Comparison of ENCODE assay signal across 13 cellular contexts in the genomic region with DNA sequence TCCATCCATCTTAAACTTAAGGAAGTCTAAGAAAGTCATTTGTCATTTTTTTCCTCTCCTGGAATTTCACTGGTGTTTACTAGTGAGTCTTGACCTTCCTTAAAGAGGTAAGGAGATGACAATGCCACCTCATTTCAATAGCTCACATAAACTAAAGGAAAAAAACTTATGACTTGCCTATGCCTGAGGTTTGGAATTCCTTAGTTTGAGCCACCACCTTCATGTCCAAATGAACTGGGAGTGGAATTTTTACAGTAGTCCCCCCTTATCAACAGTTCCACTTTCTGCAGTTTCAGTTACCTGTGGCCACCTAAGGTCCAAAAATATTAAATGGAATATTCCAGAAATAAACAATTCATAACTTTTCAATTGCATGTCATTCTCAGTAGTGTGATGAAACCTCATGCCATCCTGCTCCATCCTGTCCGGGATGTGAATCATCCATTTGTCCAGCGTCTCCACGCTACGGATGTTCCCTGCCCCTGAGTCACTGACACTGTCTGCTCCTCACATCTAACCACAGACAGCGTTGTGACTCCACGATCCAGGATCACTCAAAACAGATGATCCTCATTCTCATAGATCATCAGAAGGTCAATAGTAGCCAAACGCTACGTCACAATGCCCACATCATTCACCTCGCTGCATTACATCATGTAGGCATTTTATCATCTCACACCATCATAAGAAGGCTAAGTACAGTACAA.
A peak's percentile ranks its signal among the peaks of the same experiment; 100 is the strongest.
DNase-seq lines count a peak whose midpoint lies in the region; ATAC-seq, FAIRE-seq and TF ChIP-seq lines count a peak whose summit lies in the region.
"Had no signal": no experiment of that assay in that cellular context is flagged by ENCODE, and none has a peak within 500 bp of the region (broad histone marks: within the 10 kb centered on the region; RNA-seq: fewer than 3 reads in every experiment).

No MANE protein-coding gene starts in this region.

- H3K79me1 ChIP-seq in IMR-90 (ENCODE audit: low read depth in 1 of 2, low read length in 2 of 2), result peaks cover 6 to 24% of the 10 kb centered on the region in 2 experiments; a peak in 3 of 4 replicates

- intact Hi-C loops in IMR-90 (cut with micrococcal nuclease) (no loop called here), left ventricle myocardium inferior (cut with micrococcal nuclease) (no loop called here), lower leg skin (cut with DNase I; ENCODE audit: low total_unique reads) (no loop called here)

- FAIRE-seq in bronchial epithelial cell (lab: Jason Lieb, UNC), result peak; percentile 95

- no peak for TF ChIP-seq RAD21 in IMR-90 (IDR thresholded peaks at IDR 0.05; ENCODE audit: low read length)

- no peak overlapping the region for H4K5ac ChIP-seq in IMR-90 (ENCODE audit: low read depth, low read length)

- H3K9me1 ChIP-seq in IMR-90 (ENCODE audit: insufficient read depth, low read length), result peaks cover 11% of the 10 kb centered on the region; the same call in 1 of the 2 replicates

- peaks cover 9 to 58% (median 37%) of the 10 kb centered on the region in 4 donors for H3K4me1 Mint-ChIP-seq in CD4-positive, CD25-positive, alpha-beta regulatory T cell

- peaks cover 18% of the 10 kb centered on the region for H3K36me3 ChIP-seq in CD4-positive, CD25-positive, alpha-beta regulatory T cell (ENCODE audit: control insufficient read depth, insufficient read depth, low read length)
- no peaks in the 10 kb centered on the region for H3K36me3 ChIP-seq in IMR-90 (ENCODE audit: control insufficient read depth, insufficient read depth, low read length)
- H3K36me3 ChIP-seq in bronchial epithelial cell (ENCODE audit: control insufficient read depth, insufficient read depth, low read length), result no peaks in the 10 kb centered on the region
- no peaks in the 10 kb centered on the region for H3K36me3 ChIP-seq in left ventricle myocardium inferior
- H3K36me3 ChIP-seq: gastroesophageal sphincter, upper lobe of left lung had no signal

- peaks cover 12% of the 10 kb centered on the region for H3K4me1 ChIP-seq in CD4-positive, CD25-positive, alpha-beta regulatory T cell (ENCODE audit: control insufficient read depth, insufficient read depth, low read length, poor library complexity, severe bottlenecking)
- H3K4me1 ChIP-seq in IMR-90 (ENCODE audit: control insufficient read depth, insufficient read depth, low read length) (peaks cover 2% of the 10 kb centered on the region; the same call in 1 of the 2 replicates), left ventricle myocardium inferior (peaks cover 5% of the 10 kb centered on the region)
- H3K4me1 ChIP-seq: gastroesophageal sphincter had no signal

- peak overlapping the region in 2 of 3 donors; percentile 47 to 66 for H3K27ac Mint-ChIP-seq in CD4-positive, CD25-positive, alpha-beta regulatory T cell

- H2BK5ac ChIP-seq in IMR-90 (ENCODE audit: low read depth, low read length, poor library complexity, severe bottlenecking), result peak overlapping the region; percentile 86

- no peak for DNase-seq in CD4-positive, CD25-positive, alpha-beta regulatory T cell
- DNase-seq in IMR-90 (peak; percentile 93), bronchial epithelial cell (ENCODE audit: low read depth) (peak; percentile 90), lung microvascular endothelial cell (ENCODE audit: low read depth in 2 of 2) (peak; percentile 85 to 91), left ventricle myocardium inferior (no peak), NCI-H1694 (lab: John Stamatoyannopoulos, UW) (no peak), iPS-NIHi7 (ENCODE audit: extremely low spot score) (no peak), lower leg skin (ENCODE audit: low spot score in 2 of 2) (no peak)
- DNase-seq: activated effector memory CD4-positive, alpha-beta T cell treated with Interleukin-2 at 50 U/mL for 16 hours; DND-41; NCI-H510A; upper lobe of left lung had no signal

- peak overlapping the region; percentile 69; the same call in 1 of the 2 replicates for H3K4me2 ChIP-seq in IMR-90 (ENCODE audit: low read depth, low read length)

- no TSS peak for BruUV-seq in IMR-90 (replicated peaks; lab: Mats Ljungman, UMichigan)

- dilution Hi-C loops in IMR-90 (cut with HindIII; ENCODE audit: low sequenced_read_pairs, unreplicated experiment), result no loop called here

- no peaks in the 10 kb centered on the region for H3K9me3 ChIP-seq in CD4-positive, CD25-positive, alpha-beta regulatory T cell (ENCODE audit: control insufficient read depth in 2 of 2, low read length in 2 of 2)
- H3K9me3 ChIP-seq in IMR-90 (ENCODE audit: control insufficient read depth, insufficient read depth, low read length), result no peaks in the 10 kb centered on the region
- H3K9me3 ChIP-seq in left ventricle myocardium inferior (replicated peaks), result no peaks in the 10 kb centered on the region
- H3K9me3 ChIP-seq: gastroesophageal sphincter, upper lobe of left lung had no signal

- H4K8ac ChIP-seq in IMR-90 (ENCODE audit: low read depth in 2 of 2, low read length in 2 of 2), result peak overlapping the region in 1 of 2 experiments; percentile 71; a peak in 2 of 4 replicates

- H2BK20ac ChIP-seq in IMR-90 (ENCODE audit: low read depth, low read length), result peak overlapping the region; percentile 97

- H3K4me3 ChIP-seq in CD4-positive, CD25-positive, alpha-beta regulatory T cell (ENCODE audit: low read depth, low read length), result no peak overlapping the region
- H3K4me3 ChIP-seq in IMR-90 (ENCODE audit: insufficient read depth, low read depth, low read length) (no peak overlapping the region; the same call in 1 of the 2 replicates), bronchial epithelial cell (ENCODE audit: low read depth, low read length) (no peak overlapping the region), left ventricle myocardium inferior (no peak overlapping the region), lower leg skin (ENCODE audit: low read depth, poor library complexity, severe bottlenecking) (no peak overlapping the region)
- H3K4me3 ChIP-seq: gastroesophageal sphincter, upper lobe of left lung had no signal

- WGBS in IMR-90 (ENCODE audit: extremely low coverage in 2 of 2, insufficient read length in 1 of 2), 2 experiments, result 44% methylated on average over 5 of the region's 9 CpGs; no CpG with 5 or more reads in 1 of the 2 experiments
- 66 to 85% methylated on average over 9 of the region's 9 CpGs for WGBS in lower leg skin, 2 donors

- no peaks in the 10 kb centered on the region for H3K27me3 Mint-ChIP-seq in CD4-positive, CD25-positive, alpha-beta regulatory T cell

- peak overlapping the region; percentile 95; the same call in 2 of the 3 replicates for H2BK15ac ChIP-seq in IMR-90 (ENCODE audit: low read depth, low read length)

- H3K4ac ChIP-seq in IMR-90 (ENCODE audit: low read depth, low read length), result peak overlapping the region; percentile 82; the same call in 1 of the 2 replicates

- peak overlapping the region; percentile 63 for H2AK9ac ChIP-seq in IMR-90 (replicated peaks; ENCODE audit: low read depth, low read length, poor library complexity)

- in situ Hi-C loops in IMR-90 (cut with MboI; ENCODE audit: low sequenced_read_pairs), result no loop called here

- H2AK5ac ChIP-seq in IMR-90 (ENCODE audit: low read depth, low read length), result peak overlapping the region; percentile 92

- H3K27ac ChIP-seq in CD4-positive, CD25-positive, alpha-beta regulatory T cell (ENCODE audit: insufficient read depth, low read length, poor library complexity, severe bottlenecking), result no peak overlapping the region
- H3K27ac ChIP-seq in IMR-90 (ENCODE audit: insufficient read depth, low read length), result no peak overlapping the region
- no peak overlapping the region for H3K27ac ChIP-seq in left ventricle myocardium inferior (replicated peaks)
- H3K27ac ChIP-seq: gastroesophageal sphincter, upper lobe of left lung had no signal

- peak overlapping the region in 2 of 4 donors; percentile 7 to 32 for H3K4me3 Mint-ChIP-seq in CD4-positive, CD25-positive, alpha-beta regulatory T cell

- peaks cover 0 to 2% (median 0%) of the 10 kb centered on the region in 7 donors for H3K9me3 Mint-ChIP-seq in CD4-positive, CD25-positive, alpha-beta regulatory T cell

- peak overlapping the region; percentile 35 for H3K23ac ChIP-seq in IMR-90 (ENCODE audit: low read depth, low read length)

- no peak overlapping the region for H3K9ac ChIP-seq in IMR-90 (ENCODE audit: low read depth, low read length)

- no peaks in the 10 kb centered on the region for H3K27me3 ChIP-seq in CD4-positive, CD25-positive, alpha-beta regulatory T cell (ENCODE audit: control insufficient read depth, insufficient read depth, low read length)
- H3K27me3 ChIP-seq in IMR-90 (ENCODE audit: control insufficient read depth, insufficient read depth, low read length) (no peaks in the 10 kb centered on the region; the same call in 1 of the 2 replicates), bronchial epithelial cell (ENCODE audit: control insufficient read depth, insufficient read depth, low read length) (no peaks in the 10 kb centered on the region), left ventricle myocardium inferior (ENCODE audit: low read depth) (no peaks in the 10 kb centered on the region)
- H3K27me3 ChIP-seq: gastroesophageal sphincter, upper lobe of left lung had no signal

- CTCF ChIA-PET in IMR-90 (lab: Yijun Ruan, JAX), result no interaction called here

- H4K20me1 ChIP-seq in IMR-90 (ENCODE audit: insufficient read depth, low read length), result no peaks in the 10 kb centered on the region

- TF ChIP-seq CTCF in IMR-90 (conservative IDR thresholded peaks at IDR 0.05; ENCODE audit: low read depth, low read length) (no peak), bronchial epithelial cell (IDR thresholded peaks at IDR 0.05; ENCODE audit: insufficient read depth, low read length, severe bottlenecking) (no peak), left ventricle myocardium inferior (IDR thresholded peaks at IDR 0.05; ENCODE audit: borderline replicate concordance) (no peak), lower leg skin (IDR thresholded peaks at IDR 0.05) (no peak)

- peak overlapping the region; percentile 64; the same call in 1 of the 2 replicates for H3K14ac ChIP-seq in IMR-90 (replicated peaks; ENCODE audit: low read depth, low read length)

- peak overlapping the region; percentile 16 for H3K56ac ChIP-seq in IMR-90 (ENCODE audit: extremely low read depth, insufficient read depth, low read length)

- peak overlapping the region; percentile 97 for H2BK120ac ChIP-seq in IMR-90 (ENCODE audit: low read depth, low read length)

- POLR2A ChIA-PET in IMR-90 (lab: Charles Lee; ENCODE audit: unreplicated experiment), result no interaction called here

- no peak overlapping the region for H2AFZ ChIP-seq in IMR-90 (replicated peaks; ENCODE audit: low read length, poor library complexity)

- ATAC-seq in CD4-positive, CD25-positive, alpha-beta regulatory T cell (ENCODE audit: low read depth in 2 of 2), result no peak
- ATAC-seq in IMR-90 (ENCODE audit: low read depth), result peak; percentile 87
- ATAC-seq: gastroesophageal sphincter had no signal

- H3K36me3 Mint-ChIP-seq in CD4-positive, CD25-positive, alpha-beta regulatory T cell, result peaks cover 7% of the 10 kb centered on the region

- TF ChIP-seq POLR2A in IMR-90 (IDR thresholded peaks at IDR 0.05; ENCODE audit: low read depth, low read length) (no peak), lower leg skin (IDR thresholded peaks at IDR 0.05) (no peak)

- peak overlapping the region; percentile 2; the same call in 1 of the 2 replicates for H3K18ac ChIP-seq in IMR-90 (ENCODE audit: low read depth, low read length)

- H4K91ac ChIP-seq in IMR-90 (ENCODE audit: insufficient read depth, low read depth, low read length), result peak overlapping the region; percentile 91; the same call in 1 of the 2 replicates

TF ChIP-seq in IMR-90, 13 proteins besides CTCF, POLR2A, EP300 and RAD21 (continues in another document):
- TF ChIP-seq BHLHE40 (IDR thresholded peaks at IDR 0.05; ENCODE audit: low read depth, low read length), result no peak

Comparison
In these comparisons a context has a peak if more than half of its experiments do, and no peak if none do; other contexts are left out.
1. DNase-seq: peak in IMR-90 (single experiment), bronchial epithelial cell (single experiment) and lung microvascular endothelial cell (2 of 2); none in CD4-positive, CD25-positive, alpha-beta regulatory T cell (0 of 3), left ventricle myocardium inferior (single experiment), NCI-H1694 (single experiment), iPS-NIHi7 (single experiment) and lower leg skin (0 of 2).